In the genomic region with DNA sequence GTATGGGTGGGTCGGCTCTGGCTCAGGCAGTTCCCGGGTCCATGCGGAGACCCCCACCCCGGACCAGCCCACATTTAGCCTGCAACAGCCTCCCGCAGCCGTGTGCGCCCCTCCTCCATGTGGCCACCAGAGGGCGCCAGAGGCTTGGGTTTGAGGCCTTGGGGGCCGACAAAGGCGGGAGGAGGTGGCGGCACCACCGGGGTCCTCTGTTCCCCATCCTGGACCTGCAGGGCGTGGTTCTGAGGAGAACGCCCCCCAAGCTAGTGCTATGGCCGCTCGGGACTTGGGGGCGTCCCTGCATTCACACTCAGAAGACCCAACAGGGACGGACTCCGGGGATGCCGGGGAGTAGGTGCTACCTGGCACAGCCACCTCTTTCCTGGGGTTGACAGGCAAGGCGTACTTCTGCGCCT, we compare ENCODE assay signal across 9 cellular contexts. TPM values are rescaled to one million over a fixed set of nuclear protein-coding genes. Genes with fewer than 3 reads are reported as not detected.
A peak's percentile ranks its signal among the peaks of the same experiment; 100 is the strongest.
DNase-seq lines count a peak whose midpoint lies in the region; ATAC-seq lines count a peak whose summit lies in the region.
"Had no signal": no experiment of that assay in that cellular context is flagged by ENCODE, and none has a peak within 500 bp of the region (broad histone marks: within the 10 kb centered on the region; RNA-seq: fewer than 3 reads in every experiment).

No MANE protein-coding gene starts in this region.

- H3K27me3 Mint-ChIP-seq in CD4-positive, alpha-beta memory T cell: peaks cover 7 to 9% of the 10 kb centered on the region in 2 donors

- DNase-seq in CD4-positive, alpha-beta memory T cell: peak; percentile 53 to 68 (median 58)
- DNase-seq in HPDE6-E6E7 (ENCODE audit: extremely low spot score) (peak; percentile 63), SKM-1 treated with dmso at 0.1 percent for 144 hours (lab: John Stamatoyannopoulos, UW; ENCODE audit: unreplicated experiment) (peak; percentile 17), left ventricle myocardium superior (peak; percentile 83)
- DNase-seq in activated naive CD4-positive, alpha-beta T cell treated with anti-CD3 and anti-CD28 coated beads, Interleukin-2, amount 50 U/mL, for 72 hours (ENCODE audit: low spot score in 2 of 2): peak; percentile 61 to 83
- peak; percentile 33 to 66 for DNase-seq in stimulated activated CD4-positive, alpha-beta T cell treated with anti-CD3 and anti-CD28 coated beads, Interleukin-12 subunit alpha, Interleukin-12 subunit beta, amount 100 ng/mL, for 24 hours (ENCODE audit: low read depth in 2 of 2)

- no peaks in the 10 kb centered on the region for H3K27me3 ChIP-seq in CD4-positive, alpha-beta memory T cell (ENCODE audit: insufficient read depth, low read length)

- H3K36me3 Mint-ChIP-seq in CD4-positive, alpha-beta memory T cell: no peaks in the 10 kb centered on the region
- no peaks in the 10 kb centered on the region for H3K36me3 Mint-ChIP-seq in activated naive CD4-positive, alpha-beta T cell treated with anti-CD3 and anti-CD28 coated beads, Interleukin-2, amount 50 U/mL, for 72 hours
- H3K36me3 Mint-ChIP-seq: IgD-negative memory B cell had no signal

- intact Hi-C loops in CD4-positive, alpha-beta memory T cell (cut with micrococcal nuclease): loop anchor here (1.0 to 5.0 kb wide), 4 partner anchors 221 to 586 kb away; no protein-coding TSS in a partner anchor
- intact Hi-C loops in left ventricle myocardium superior (cut with micrococcal nuclease): loop anchor here (5.0 kb wide), 1 partner anchor 221 kb away; no protein-coding TSS in a partner anchor

- no peaks in the 10 kb centered on the region for H3K36me3 ChIP-seq in CD4-positive, alpha-beta memory T cell (ENCODE audit: insufficient read depth, low read length)

- CTCF ChIA-PET in CD4-positive, alpha-beta memory T cell (lab: Charles Lee; ENCODE audit: partially characterized antibody): interaction anchor here (0.8 to 14.7 kb wide), 5 partner anchors 11 to 586 kb away, joined by 3 to 171 read pairs (median 7); no protein-coding TSS in a partner anchor

- H3K4me1 ChIP-seq in CD4-positive, alpha-beta memory T cell (ENCODE audit: insufficient read depth, low read length): no peaks in the 10 kb centered on the region

- H3K27ac ChIP-seq in CD4-positive, alpha-beta memory T cell (ENCODE audit: low read depth, low read length): no peak overlapping the region

- H3K4me3 Mint-ChIP-seq in CD4-positive, alpha-beta memory T cell: no peak overlapping the region
- H3K4me3 Mint-ChIP-seq: IgD-negative memory B cell had no signal

- POLR2A ChIA-PET in CD4-positive, alpha-beta memory T cell (lab: Charles Lee; ENCODE audit: partially characterized antibody): interaction anchor here (1.2 kb wide), 1 partner anchor 221 kb away, joined by 4 read pairs; no protein-coding TSS in a partner anchor

- H3K27ac Mint-ChIP-seq in CD4-positive, alpha-beta memory T cell: no peak overlapping the region
- no peak overlapping the region for H3K27ac Mint-ChIP-seq in activated naive CD4-positive, alpha-beta T cell treated with anti-CD3 and anti-CD28 coated beads, Interleukin-2, amount 50 U/mL, for 72 hours

- ATAC-seq in activated naive CD4-positive, alpha-beta T cell treated with anti-CD3 and anti-CD28 coated beads, Interleukin-2, amount 50 U/mL, for 72 hours: peak; percentile 61 to 85
- peak; percentile 61 for ATAC-seq in left ventricle myocardium superior
- no peak for ATAC-seq in HG02759 (IDR thresholded peaks at IDR 0.05; ENCODE audit: unreplicated experiment)
- ATAC-seq in GM21423 (IDR thresholded peaks at IDR 0.05; ENCODE audit: unreplicated experiment): no peak

- no peaks in the 10 kb centered on the region for H3K9me3 ChIP-seq in CD4-positive, alpha-beta memory T cell (ENCODE audit: control insufficient read depth in 1 of 2, low read length in 2 of 2)

- no peak overlapping the region for H3K4me3 ChIP-seq in CD4-positive, alpha-beta memory T cell (ENCODE audit: low read length in 2 of 2)

- no peaks in the 10 kb centered on the region for H3K4me1 Mint-ChIP-seq in CD4-positive, alpha-beta memory T cell

- peaks cover 0 to 1% (median 0%) of the 10 kb centered on the region in 8 donors for H3K9me3 Mint-ChIP-seq in CD4-positive, alpha-beta memory T cell
- no peaks in the 10 kb centered on the region for H3K9me3 Mint-ChIP-seq in activated naive CD4-positive, alpha-beta T cell treated with anti-CD3 and anti-CD28 coated beads, Interleukin-2, amount 50 U/mL, for 72 hours
- H3K9me3 Mint-ChIP-seq: IgD-negative memory B cell had no signal

RNA-seq across cellular contexts. Expression of a gene that starts 16.5 kb away (rescaled TPM):
- not detected for total RNA-seq in CD4-positive, alpha-beta memory T cell
- not detected for polyA plus RNA-seq in CD4-positive, alpha-beta memory T cell
- total RNA-seq in activated naive CD4-positive, alpha-beta T cell treated with anti-CD3 and anti-CD28 coated beads, Interleukin-2, amount 50 U/mL, for 72 hours: 1 to 10 TPM in 1 of 2 donors, under 1 TPM in 1; 0.91 to 6.1 TPM
- 65.5 TPM for total RNA-seq in left ventricle myocardium superior
- polyA plus RNA-seq: IgD-negative memory B cell had no signal

Comparison
In these comparisons a context has a peak if more than half of its experiments do, and no peak if none do; other contexts are left out.
1. DNase-seq: peak in every context shown above with its lines; median percentile 83 in left ventricle myocardium superior; 72 in activated naive CD4-positive, alpha-beta T cell treated with anti-CD3 and anti-CD28 coated beads, Interleukin-2, amount 50 U/mL, for 72 hours; 63 in HPDE6-E6E7; 58 in CD4-positive, alpha-beta memory T cell; 50 in stimulated activated CD4-positive, alpha-beta T cell treated with anti-CD3 and anti-CD28 coated beads, Interleukin-12 subunit alpha, Interleukin-12 subunit beta, amount 100 ng/mL, for 24 hours; 17 in SKM-1 treated with dmso at 0.1 percent for 144 hours.
2. ATAC-seq: peak in activated naive CD4-positive, alpha-beta T cell treated with anti-CD3 and anti-CD28 coated beads, Interleukin-2, amount 50 U/mL, for 72 hours (2 of 2) and left ventricle myocardium superior (single experiment); none in HG02759 (single experiment) and GM21423 (single experiment).